16 cellular contexts compared by ENCODE assay signal in the genomic region with DNA sequence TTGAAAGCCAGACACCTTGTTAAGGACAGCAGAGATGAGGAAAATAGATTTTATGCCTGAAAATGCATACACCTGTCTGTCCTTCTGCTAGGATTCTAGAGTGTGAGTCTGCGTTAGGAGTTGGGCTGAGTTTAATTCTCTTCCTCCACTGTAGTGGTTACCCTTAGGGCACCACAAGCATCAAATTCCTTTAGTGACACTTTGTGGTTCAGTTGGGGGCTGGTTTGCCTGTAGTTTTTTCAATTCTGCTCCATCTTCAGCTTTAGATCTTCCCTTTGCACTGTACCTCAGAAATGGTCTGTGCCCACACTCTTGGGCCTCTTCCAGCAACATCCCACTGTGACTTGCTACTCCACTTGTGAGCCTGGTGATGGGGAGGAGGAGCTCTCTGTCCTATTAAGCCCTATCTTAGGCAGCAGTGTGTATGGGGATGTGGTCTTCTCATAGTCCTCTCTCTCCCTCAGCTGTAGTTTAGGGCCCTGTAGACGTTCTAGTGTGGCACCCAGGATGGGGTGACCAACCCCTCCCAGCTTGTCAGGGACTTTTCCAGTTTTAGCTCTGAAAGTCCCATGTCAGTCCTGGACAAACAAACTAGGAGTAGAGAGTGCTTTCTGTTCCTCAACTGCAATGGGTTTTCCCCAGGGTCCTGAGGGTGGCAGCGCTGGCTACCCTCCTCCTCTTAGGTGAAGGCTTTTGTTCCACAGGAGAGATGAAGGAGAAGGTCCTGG. TPM values are rescaled to one million over a fixed set of nuclear protein-coding genes. Genes with fewer than 3 reads are reported as not detected.
DNase-seq lines count a peak whose midpoint lies in the region; ATAC-seq lines count a peak whose summit lies in the region.
"Had no signal": no experiment of that assay in that cellular context is flagged by ENCODE, and none has a peak within 500 bp of the region (broad histone marks: within the 10 kb centered on the region; RNA-seq: fewer than 3 reads in every experiment).

No MANE protein-coding gene starts in this region.

- no peak overlapping the region for H3K4me3 Mint-ChIP-seq in activated naive CD4-positive, alpha-beta T cell treated with anti-CD3 and anti-CD28 coated beads for 36 hours
- no peak overlapping the region for H3K4me3 Mint-ChIP-seq in T-cell
- H3K4me3 Mint-ChIP-seq: activated T-helper 1 cell treated with anti-CD3 and anti-CD28 coated beads, Interleukin-12 subunit alpha, Interleukin-12 subunit beta, Interleukin-2, Interleukin-4 antibody, amounts not matched to agents 30 ng/mL and 10 ng/mL and 1 ng/mL, durations not matched to agents 14 hours and 24 hours and 36 hours; nephron had no signal

- no peaks in the 10 kb centered on the region for H3K27me3 ChIP-seq in BLaER1 treated with 17β-estradiol and CSF1 and Interleukin-3, amounts not matched to agents 10 nM and 100 nM

- peak overlapping the region in 7 of 11 experiments; percentile 21 to 71 (median 47); a peak in 11 of 22 replicates for H3K4me2 ChIP-seq in BLaER1 treated with 17β-estradiol and CSF1 and Interleukin-3, amounts not matched to agents 10 nM and 100 nM
- H3K4me2 ChIP-seq: A549 had no signal

- H3K36me3 Mint-ChIP-seq in activated naive CD4-positive, alpha-beta T cell treated with anti-CD3 and anti-CD28 coated beads for 36 hours (ENCODE audit: low read depth), result no peaks in the 10 kb centered on the region
- no peaks in the 10 kb centered on the region for H3K36me3 Mint-ChIP-seq in T-cell

- H3K9me3 ChIP-seq in BLaER1 treated with 17β-estradiol and CSF1 and Interleukin-3, amounts not matched to agents 10 nM and 100 nM (replicated peaks in 1 of 11), result peaks cover 20 to 32% (median 23%) of the 10 kb centered on the region in 11 experiments
- H3K9me3 ChIP-seq: A549 had no signal

- H3K4me1 ChIP-seq in BLaER1 treated with 17β-estradiol and CSF1 and Interleukin-3, amounts not matched to agents 10 nM and 100 nM, result peaks cover 6 to 35% (median 11%) of the 10 kb centered on the region in 10 experiments; a peak in 14 of 20 replicates
- H3K4me1 ChIP-seq: A549 had no signal

- POLR2A ChIA-PET in T-cell (lab: Charles Lee), result no interaction called here

- H3K9me3 Mint-ChIP-seq in activated naive CD4-positive, alpha-beta T cell treated with anti-CD3 and anti-CD28 coated beads for 36 hours, result no peaks in the 10 kb centered on the region
- peaks cover 3 to 6% (median 6%) of the 10 kb centered on the region in 3 donors for H3K9me3 Mint-ChIP-seq in T-cell
- H3K9me3 Mint-ChIP-seq: activated T-helper 1 cell treated with anti-CD3 and anti-CD28 coated beads, Interleukin-12 subunit alpha, Interleukin-12 subunit beta, Interleukin-2, Interleukin-4 antibody, amounts not matched to agents 30 ng/mL and 10 ng/mL and 1 ng/mL, durations not matched to agents 14 hours and 24 hours and 36 hours had no signal

- peak; percentile 54 for ATAC-seq in GM19351 (IDR thresholded peaks at IDR 0.05; ENCODE audit: unreplicated experiment)
- peak; percentile 85 for ATAC-seq in HG02678 (IDR thresholded peaks at IDR 0.05; ENCODE audit: unreplicated experiment)
- ATAC-seq in HG03460 (IDR thresholded peaks at IDR 0.05; ENCODE audit: unreplicated experiment), result peak; percentile 86
- ATAC-seq in T-cell (replicated peaks in 1 of 4), result no peak
- no peak for ATAC-seq in GM18520 (IDR thresholded peaks at IDR 0.05; ENCODE audit: unreplicated experiment)
- ATAC-seq: A549, HCT116 had no signal

- no peaks in the 10 kb centered on the region for H4K20me1 ChIP-seq in BLaER1 treated with 17β-estradiol and CSF1 and Interleukin-3, amounts not matched to agents 10 nM and 100 nM

- DNase-seq in activated naive CD4-positive, alpha-beta T cell treated with anti-CD3 and anti-CD28 coated beads for 36 hours, result no peak
- DNase-seq in T-cell (no peak), HT-29 (ENCODE audit: low spot score) (no peak)
- DNase-seq: activated CD4-positive, alpha-beta T cell treated with anti-CD3 and anti-CD28 coated beads for 4 hours; effector memory CD4-positive, alpha-beta T cell; NCI-H2029; NK-92 treated with Interleukin-12 subunit alpha and Interleukin-12 subunit beta, amount 100 ng/mL, for 24 hours had no signal

- H3K36me3 ChIP-seq in BLaER1 treated with 17β-estradiol and CSF1 and Interleukin-3, amounts not matched to agents 10 nM and 100 nM, result no peaks in the 10 kb centered on the region

- no peak overlapping the region for H3K4me3 ChIP-seq in BLaER1 treated with 17β-estradiol and CSF1 and Interleukin-3, amounts not matched to agents 10 nM and 100 nM
- H3K4me3 ChIP-seq: A549 had no signal

- no peak overlapping the region for H3K27ac Mint-ChIP-seq in activated naive CD4-positive, alpha-beta T cell treated with anti-CD3 and anti-CD28 coated beads for 36 hours
- H3K27ac Mint-ChIP-seq in T-cell, result no peak overlapping the region
- H3K27ac Mint-ChIP-seq: activated T-helper 1 cell treated with anti-CD3 and anti-CD28 coated beads, Interleukin-12 subunit alpha, Interleukin-12 subunit beta, Interleukin-2, Interleukin-4 antibody, amounts not matched to agents 30 ng/mL and 10 ng/mL and 1 ng/mL, durations not matched to agents 14 hours and 24 hours and 36 hours; nephron had no signal

- CTCF ChIA-PET in activated naive CD4-positive, alpha-beta T cell treated with anti-CD3 and anti-CD28 coated beads for 36 hours (lab: Charles Lee), result no interaction called here
- CTCF ChIA-PET in T-cell (lab: Charles Lee), result interaction anchor here in 1 of 2 donors (0.6 kb wide), 1 partner anchor 43 kb away, joined by 5 read pairs; no protein-coding TSS in a partner anchor

- intact Hi-C loops in activated naive CD4-positive, alpha-beta T cell treated with anti-CD3 and anti-CD28 coated beads for 36 hours (cut with micrococcal nuclease), result no loop called here

- no peaks in the 10 kb centered on the region for H3K4me1 Mint-ChIP-seq in activated naive CD4-positive, alpha-beta T cell treated with anti-CD3 and anti-CD28 coated beads for 36 hours (ENCODE audit: low read depth)
- no peaks in the 10 kb centered on the region for H3K4me1 Mint-ChIP-seq in T-cell
- H3K4me1 Mint-ChIP-seq: nephron had no signal

- H3K27me3 Mint-ChIP-seq in activated naive CD4-positive, alpha-beta T cell treated with anti-CD3 and anti-CD28 coated beads for 36 hours (ENCODE audit: low read depth), result peaks cover 12% of the 10 kb centered on the region
- peaks cover 7 to 8% of the 10 kb centered on the region in 2 donors for H3K27me3 Mint-ChIP-seq in T-cell

- no peak overlapping the region for H3K9ac ChIP-seq in BLaER1 treated with 17β-estradiol and CSF1 and Interleukin-3, amounts not matched to agents 10 nM and 100 nM

- H3K27ac ChIP-seq in BLaER1 treated with 17β-estradiol and CSF1 and Interleukin-3, amounts not matched to agents 10 nM and 100 nM, result peak overlapping the region in 2 of 11 experiments; percentile 4 to 18; a peak in 1 of 22 replicates
- H3K27ac ChIP-seq: A549 had no signal

RNA-seq across cellular contexts. Expression of gene OGFRL1, which starts 19.7 kb away (rescaled TPM):
- 1 to 10 TPM; 2.6 to 3.1 TPM for total RNA-seq in activated naive CD4-positive, alpha-beta T cell treated with anti-CD3 and anti-CD28 coated beads for 36 hours
- 10 to 100 TPM in 1 of 5 donors, 1 to 10 TPM in 4; 7.3 to 10.0 (median 8.2) TPM for total RNA-seq in T-cell
- total RNA-seq in HT-29 (2014; rRNA removed; shearing (Covaris generic)), result not detected in 2 replicates

Comparison
In these comparisons a context has a peak if more than half of its experiments do, and no peak if none do; other contexts are left out.
1. ATAC-seq: peak in GM19351 (single experiment), HG02678 (single experiment) and HG03460 (single experiment); none in T-cell (0 of 4) and GM18520 (single experiment).